In genomic region chr5:146345578-146346366, GRCh38 we compare ENCODE assay signal across 12 cellular contexts. TPM values are rescaled to one million over a fixed set of nuclear protein-coding genes. Genes with fewer than 3 reads are reported as not detected.
DNase-seq lines count a peak whose midpoint lies in the region; ATAC-seq and TF ChIP-seq lines count a peak whose summit lies in the region.
"Had no signal": no experiment of that assay in that cellular context is flagged by ENCODE, and none has a peak within 500 bp of the region (broad histone marks: within the 10 kb centered on the region; RNA-seq: fewer than 3 reads in every experiment).

No MANE protein-coding gene starts in this region.

- peaks cover 16% of the 10 kb centered on the region for H3K9me3 Mint-ChIP-seq in glutamatergic neuron (ENCODE audit: unreplicated experiment)
- no peaks in the 10 kb centered on the region for H3K9me3 Mint-ChIP-seq in osteocyte (ENCODE audit: unreplicated experiment)
- H3K9me3 Mint-ChIP-seq: activated naive CD4-positive, alpha-beta T cell treated with anti-CD3 and anti-CD28 coated beads, Interleukin-2, amount 50 U/mL, for 72 hours had no signal

- ATAC-seq in HG02938 (IDR thresholded peaks at IDR 0.05; ENCODE audit: unreplicated experiment): no peak

- H3K27ac Mint-ChIP-seq in glutamatergic neuron (ENCODE audit: unreplicated experiment) (peak overlapping the region; percentile 17), osteocyte (ENCODE audit: unreplicated experiment) (no peak overlapping the region)
- H3K27ac Mint-ChIP-seq: activated naive CD4-positive, alpha-beta T cell treated with anti-CD3 and anti-CD28 coated beads, Interleukin-2, amount 50 U/mL, for 72 hours; immature natural killer cell had no signal

- DNase-seq in ELF-1 (ENCODE audit: low read depth, low spot score) (peak; percentile 52), NCI-H69 (lab: John Stamatoyannopoulos, UW) (peak; percentile 47), glutamatergic neuron (peak; percentile 55), osteocyte (ENCODE audit: extremely low spot score, unreplicated experiment) (no peak), hypothalamus (lab: John Stamatoyannopoulos, UW) (no peak), A172 (ENCODE audit: low spot score) (no peak)
- DNase-seq: DMS79, immature natural killer cell, NCI-H2107, SIG-M5 had no signal

- TF ChIP-seq CTCF in glutamatergic neuron (IDR thresholded peaks at IDR 0.05; ENCODE audit: partially characterized antibody, unreplicated experiment) (no peak), osteocyte (IDR thresholded peaks at IDR 0.05) (no peak)

- H3K4me3 Mint-ChIP-seq in glutamatergic neuron (ENCODE audit: unreplicated experiment) (peak overlapping the region; percentile 85), osteocyte (ENCODE audit: unreplicated experiment) (peak overlapping the region; percentile 61)

- H3K36me3 Mint-ChIP-seq in glutamatergic neuron (ENCODE audit: unreplicated experiment) (no peaks in the 10 kb centered on the region), osteocyte (ENCODE audit: unreplicated experiment) (no peaks in the 10 kb centered on the region)

- H3K27me3 Mint-ChIP-seq in glutamatergic neuron (ENCODE audit: unreplicated experiment) (peaks cover 36% of the 10 kb centered on the region), osteocyte (ENCODE audit: unreplicated experiment) (peaks cover 89% of the 10 kb centered on the region)

- H3K4me1 Mint-ChIP-seq in glutamatergic neuron (ENCODE audit: low read depth, unreplicated experiment) (peaks cover 11% of the 10 kb centered on the region), osteocyte (ENCODE audit: unreplicated experiment) (peaks cover 13% of the 10 kb centered on the region)

RNA-seq across cellular contexts. Expression of gene POU4F3, which starts 7.1 kb away (rescaled TPM):
- total RNA-seq in glutamatergic neuron (ENCODE audit: unreplicated experiment) (9.5 TPM), osteocyte (not detected in 2 replicates)
- 0.29 TPM in 1 of 2 replicates, not detected in the other for total RNA-seq in A172 (2014; rRNA removed; shearing (Covaris generic))
- total RNA-seq: activated naive CD4-positive, alpha-beta T cell treated with anti-CD3 and anti-CD28 coated beads, Interleukin-2, amount 50 U/mL, for 72 hours had no signal

Comparison
In these comparisons a context has a peak if more than half of its experiments do, and no peak if none do; other contexts are left out.
1. DNase-seq: peak in ELF-1 (single experiment), NCI-H69 (single experiment) and glutamatergic neuron (single experiment); none in osteocyte (single experiment), hypothalamus (0 of 51) and A172 (single experiment).